1 cellular context compared by ENCODE assay signal in genomic region chr7:135209225-135209834, GRCh38.
A peak's percentile ranks its signal among the peaks of the same experiment; 100 is the strongest.
TF ChIP-seq lines count a peak whose summit lies in the region.

No MANE protein-coding gene starts in this region.

TF ChIP-seq in GM12878, 131 proteins besides CTCF, POLR2A, EP300 and RAD21:
- TF ChIP-seq SREBF1 (IDR thresholded peaks at IDR 0.05; ENCODE audit: low read length) (no peak), POLR2AphosphoS2 (IDR thresholded peaks at IDR 0.05; ENCODE audit: low read depth, low read length) (no peak), BMI1 (IDR thresholded peaks at IDR 0.05; ENCODE audit: borderline replicate concordance) (no peak), IKZF2 (IDR thresholded peaks at IDR 0.05) (peak in 1 of 2 experiments; percentile 21; a peak in 2 of 4 replicates), POLR2AphosphoS5 (IDR thresholded peaks at IDR 0.05; ENCODE audit: low read length) (no peak), ATF7 (IDR thresholded peaks at IDR 0.05; ENCODE audit: low read depth) (peak; percentile 24; the same call in 1 of the 2 replicates)
